In genomic region chr4:184511156-184511555, GRCh38 we compare ENCODE assay signal across 28 cellular contexts.
"Had no signal": no experiment of that assay in that cellular context is flagged by ENCODE, and none has a peak within 500 bp of the region (broad histone marks: within the 10 kb centered on the region; RNA-seq: fewer than 3 reads in every experiment).

No MANE protein-coding gene starts in this region.

- H3K27ac ChIP-seq: ovary, parathyroid adenoma, psoas muscle, right lobe of liver, sigmoid colon, stomach, thoracic aorta, thyroid gland, tibial nerve, upper lobe of left lung, vagina had no signal

- H3K79me2 ChIP-seq: parathyroid adenoma had no signal

- H3K4me3 ChIP-seq: ovary, psoas muscle, right lobe of liver, sigmoid colon, stomach, thoracic aorta, thyroid gland, tibial nerve, upper lobe of left lung, vagina had no signal

- H3K36me3 Mint-ChIP-seq: natural killer cell; stimulated activated effector memory CD8-positive, alpha-beta T cell treated with anti-CD3 and anti-CD28 coated beads, Interleukin-12 subunit alpha, Interleukin-12 subunit beta, amount 100 ng/mL, for 72 hours had no signal

- H3K27me3 ChIP-seq: neural progenitor cell, ovary, right lobe of liver, sigmoid colon, stomach, thyroid gland, tibial nerve, upper lobe of left lung, vagina had no signal

- DNase-seq: natural killer cell; occipital lobe; ovary; posterior cingulate gyrus; psoas muscle; right cardiac atrium; right lobe of liver; sigmoid colon; small intestine; stimulated activated CD4-positive, alpha-beta T cell treated with anti-CD3 and anti-CD28 coated beads, Interleukin-15, amount 100 ng/mL, for 24 hours; stimulated activated CD4-positive, alpha-beta T cell treated with anti-CD3 and anti-CD28 coated beads, Interleukin-2, amount 100 ng/mL, for 24 hours; stimulated activated CD4-positive, alpha-beta T cell treated with anti-CD3 and anti-CD28 coated beads, Interleukin-2, amount 100 ng/mL, for 48 hours; stimulated activated CD4-positive, alpha-beta T cell treated with anti-CD3 and anti-CD28 coated beads, Interleukin-4, amount 100 ng/mL, for 24 hours; stimulated activated naive B cell treated with anti-CD40 and anti-IgM and Interleukin-4, amounts not matched to agents 10 μg/mL and 1 μg/mL and 100 μg/mL, for 72 hours; stimulated activated naive CD4-positive, alpha-beta T cell treated with Interleukin-2 at 50 U/mL for 16 hours; stomach; thyroid gland had no signal

- H3K9me3 ChIP-seq: ovary, psoas muscle, right lobe of liver, thoracic aorta, thyroid gland, upper lobe of left lung, vagina had no signal

- H3K9ac ChIP-seq: neural progenitor cell, parathyroid adenoma had no signal

- H3K4me1 ChIP-seq: parathyroid adenoma, right lobe of liver had no signal

- FAIRE-seq: small intestine, urothelium cell line had no signal

- H3K4me3 Mint-ChIP-seq: natural killer cell; nephron; neural progenitor cell; stimulated activated effector memory CD8-positive, alpha-beta T cell treated with anti-CD3 and anti-CD28 coated beads, Interleukin-12 subunit alpha, Interleukin-12 subunit beta, amount 100 ng/mL, for 72 hours; stimulated activated naive B cell treated with anti-CD40 and anti-IgM and Interleukin-4, amounts not matched to agents 10 μg/mL and 1 μg/mL and 100 μg/mL, for 72 hours; stimulated activated naive CD8-positive, alpha-beta T cell treated with anti-CD3 and anti-CD28 coated beads, Interleukin-15, Interleukin-2, amounts not matched to agents 100 ng/mL and 50 ng/mL, for 24 hours had no signal

- H3K9me3 Mint-ChIP-seq: natural killer cell; stimulated activated effector memory CD8-positive, alpha-beta T cell treated with anti-CD3 and anti-CD28 coated beads, Interleukin-12 subunit alpha, Interleukin-12 subunit beta, amount 100 ng/mL, for 72 hours had no signal

- H2AFZ ChIP-seq: neural progenitor cell, parathyroid adenoma had no signal

- H3K27ac Mint-ChIP-seq: natural killer cell; nephron; neural progenitor cell; progenitor cell of endocrine pancreas; stimulated activated effector memory CD8-positive, alpha-beta T cell treated with anti-CD3 and anti-CD28 coated beads, Interleukin-12 subunit alpha, Interleukin-12 subunit beta, amount 100 ng/mL, for 72 hours; stimulated activated naive B cell treated with anti-CD40 and anti-IgM and Interleukin-4, amounts not matched to agents 10 μg/mL and 1 μg/mL and 100 μg/mL, for 72 hours; stimulated activated naive CD8-positive, alpha-beta T cell treated with anti-CD3 and anti-CD28 coated beads, Interleukin-15, Interleukin-2, amounts not matched to agents 100 ng/mL and 50 ng/mL, for 24 hours had no signal

- ATAC-seq: natural killer cell; psoas muscle; stimulated activated effector memory CD8-positive, alpha-beta T cell treated with anti-CD3 and anti-CD28 coated beads, Interleukin-12 subunit alpha, Interleukin-12 subunit beta, amount 100 ng/mL, for 72 hours; stimulated activated naive B cell treated with anti-CD40 and anti-IgM and Interleukin-4, amounts not matched to agents 10 μg/mL and 1 μg/mL and 100 μg/mL, for 72 hours had no signal

- H3K27me3 Mint-ChIP-seq: stimulated activated naive B cell treated with anti-CD40 and anti-IgM and Interleukin-4, amounts not matched to agents 10 μg/mL and 1 μg/mL and 100 μg/mL, for 72 hours; stimulated activated naive CD8-positive, alpha-beta T cell treated with anti-CD3 and anti-CD28 coated beads, Interleukin-15, Interleukin-2, amounts not matched to agents 100 ng/mL and 50 ng/mL, for 24 hours had no signal

- H3K36me3 ChIP-seq: neural progenitor cell, ovary, right lobe of liver, sigmoid colon, stomach, thoracic aorta, thyroid gland, tibial nerve, upper lobe of left lung, vagina had no signal
